ENCODE assay signal across 11 cellular contexts in the genomic region with DNA sequence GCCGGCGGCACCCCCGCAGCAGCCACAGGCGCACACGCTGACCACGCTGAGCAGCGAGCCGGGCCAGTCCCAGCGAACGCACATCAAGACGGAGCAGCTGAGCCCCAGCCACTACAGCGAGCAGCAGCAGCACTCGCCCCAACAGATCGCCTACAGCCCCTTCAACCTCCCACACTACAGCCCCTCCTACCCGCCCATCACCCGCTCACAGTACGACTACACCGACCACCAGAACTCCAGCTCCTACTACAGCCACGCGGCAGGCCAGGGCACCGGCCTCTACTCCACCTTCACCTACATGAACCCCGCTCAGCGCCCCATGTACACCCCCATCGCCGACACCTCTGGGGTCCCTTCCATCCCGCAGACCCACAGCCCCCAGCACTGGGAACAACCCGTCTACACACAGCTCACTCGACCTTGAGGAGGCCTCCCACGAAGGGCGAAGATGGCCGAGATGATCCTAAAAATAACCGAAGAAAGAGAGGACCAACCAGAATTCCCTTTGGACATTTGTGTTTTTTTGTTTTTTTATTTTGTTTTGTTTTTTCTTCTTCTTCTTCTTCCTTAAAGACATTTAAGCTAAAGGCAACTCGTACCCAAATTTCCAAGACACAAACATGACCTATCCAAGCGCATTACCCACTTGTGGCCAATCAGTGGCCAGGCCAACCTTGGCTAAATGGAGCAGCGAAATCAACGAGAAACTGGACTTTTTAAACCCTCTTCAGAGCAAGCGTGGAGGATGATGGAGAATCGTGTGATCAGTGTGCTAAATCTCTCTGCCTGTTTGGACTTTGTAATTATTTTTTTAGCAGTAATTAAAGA. TPM values are rescaled to one million over a fixed set of nuclear protein-coding genes. Genes with fewer than 3 reads are reported as not detected.
DNase-seq lines count a peak whose midpoint lies in the region; ATAC-seq and TF ChIP-seq lines count a peak whose summit lies in the region.
"Had no signal": no experiment of that assay in that cellular context is flagged by ENCODE, and none has a peak within 500 bp of the region (broad histone marks: within the 10 kb centered on the region; RNA-seq: fewer than 3 reads in every experiment).

No MANE protein-coding gene starts in this region.

- H3K36me3 Mint-ChIP-seq in neural crest cell (ENCODE audit: low read depth): peaks cover 15% of the 10 kb centered on the region

- peak overlapping the region; percentile 89 for H3K4me3 Mint-ChIP-seq in neural crest cell
- H3K4me3 Mint-ChIP-seq: activated naive CD4-positive, alpha-beta T cell treated with anti-CD3 and anti-CD28 coated beads, Interleukin-2, amount 50 U/mL, for 24 hours had no signal

- TF ChIP-seq CTCF in 22Rv1 (IDR thresholded peaks at IDR 0.05): no peak
- no peak for TF ChIP-seq CTCF in neural crest cell (conservative IDR thresholded peaks at IDR 0.05)

- peaks cover 51% of the 10 kb centered on the region for H3K4me1 Mint-ChIP-seq in neural crest cell

- H3K9me3 Mint-ChIP-seq in neural crest cell: no peaks in the 10 kb centered on the region
- H3K9me3 Mint-ChIP-seq: activated naive CD4-positive, alpha-beta T cell treated with anti-CD3 and anti-CD28 coated beads, Interleukin-2, amount 50 U/mL, for 24 hours had no signal

- H3K27ac ChIP-seq in 22Rv1: peak overlapping the region; percentile 51
- H3K27ac ChIP-seq: BLaER1 treated with 17β-estradiol and CSF1 and Interleukin-3, amounts not matched to agents 10 nM and 100 nM had no signal

- ATAC-seq in GM19455 (IDR thresholded peaks at IDR 0.05; ENCODE audit: unreplicated experiment): no peak

- H3K27ac Mint-ChIP-seq in neural crest cell (ENCODE audit: unreplicated experiment): no peak overlapping the region
- H3K27ac Mint-ChIP-seq: activated naive CD4-positive, alpha-beta T cell treated with anti-CD3 and anti-CD28 coated beads, Interleukin-2, amount 50 U/mL, for 24 hours had no signal

- H3K27me3 Mint-ChIP-seq in neural crest cell (ENCODE audit: low read depth): peaks cover 25% of the 10 kb centered on the region

- DNase-seq in NCI-H526 (lab: John Stamatoyannopoulos, UW) (peak; percentile 41 to 74), ecto neural progenitor cell (ENCODE audit: low spot score) (peak; percentile 71), neural crest cell (ENCODE audit: low read depth, low spot score) (no peak), mesenteric fat pad (ENCODE audit: low spot score) (no peak), NCI-H146 (lab: John Stamatoyannopoulos, UW) (no peak), NCI-H524 (lab: John Stamatoyannopoulos, UW) (no peak)
- DNase-seq: stimulated activated CD4-positive, alpha-beta T cell treated with anti-CD3 and anti-CD28 coated beads, Interleukin-4, amount 100 ng/mL, for 4 hours had no signal

RNA-seq across cellular contexts. Expression of a gene that starts 3.4 kb away (rescaled TPM):
- total RNA-seq in neural crest cell (36.8 and 36.9 TPM in 2 replicates), mesenteric fat pad (2.2 TPM)

Comparison
In these comparisons a context has a peak if more than half of its experiments do, and no peak if none do; other contexts are left out.
1. DNase-seq: peak in NCI-H526 (2 of 2) and ecto neural progenitor cell (single experiment); none in neural crest cell (single experiment), mesenteric fat pad (single experiment), NCI-H146 (single experiment) and NCI-H524 (0 of 2).
2. RNA of a gene that starts 3.4 kb away (total RNA-seq): 36.8 to 36.9 TPM in neural crest cell; 2.2 TPM in mesenteric fat pad (single experiment); every median in the first group is over 10 times any median in the second.